In the genomic region with DNA sequence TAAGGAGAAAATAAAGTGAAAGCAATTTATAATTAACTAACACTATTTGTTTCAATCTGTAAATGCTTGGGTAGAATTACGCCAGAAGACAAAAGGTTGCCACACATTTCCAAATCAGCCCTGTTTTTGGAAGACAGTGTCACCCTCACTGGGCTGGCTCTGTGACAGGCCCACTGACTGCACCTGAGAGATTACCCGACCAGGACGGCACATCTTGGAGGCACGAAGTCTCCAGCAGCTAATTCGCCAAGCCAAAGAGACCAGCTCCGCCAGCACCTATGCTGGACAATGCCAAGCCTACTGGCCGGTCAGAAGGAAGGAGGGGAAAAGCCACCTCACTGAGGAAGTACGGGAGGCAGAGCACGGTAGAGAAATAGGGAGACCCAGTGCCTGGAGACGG, we compare ENCODE assay signal across 22 cellular contexts.
"Had no signal": no experiment of that assay in that cellular context is flagged by ENCODE, and none has a peak within 500 bp of the region (broad histone marks: within the 10 kb centered on the region; RNA-seq: fewer than 3 reads in every experiment).

No MANE protein-coding gene starts in this region.

- H3K27me3 ChIP-seq: ascending aorta, MG63 had no signal

- H3K27ac ChIP-seq: ascending aorta had no signal

- H3K9me3 ChIP-seq: ascending aorta, MG63 had no signal

- DNase-seq: activated B cell treated with CpG ODN at 0.5 μM for 24 hours; activated CD4-positive, alpha-beta T cell treated with anti-CD3 and anti-CD28 coated beads for 1 hour; activated CD4-positive, alpha-beta T cell treated with anti-CD3 and anti-CD28 coated beads, Interleukin-2, amount 10 ng/mL, durations not matched to agents 24 days and 14 days; activated CD4-positive, alpha-beta T cell treated with anti-CD3 and anti-CD28 coated beads, Interleukin-2, amount 50 U/mL, for 48 hours; activated CD8-positive, alpha-beta memory T cell treated with anti-CD3 and anti-CD28 coated beads, Interleukin-2, amount 10 ng/mL, durations not matched to agents 7 days and 5 days; activated effector memory CD4-positive, alpha-beta T cell treated with Interleukin-2 at 50 U/mL for 16 hours; activated naive CD4-positive, alpha-beta T cell; activated T-cell treated with anti-CD3 and anti-CD28 coated beads, Interleukin-2, amount 50 U/mL, for 24 hours; MG63; MV-4-11; NCI-H1092 treated with DMSO at 0.1 percent for 48 hours; NCI-H1417 treated with DMSO at 0.1 percent for 48 hours; NCI-H1694; NCI-H2029; NCI-H2107; NCI-H345; NCI-H510A; NCI-H526 treated with DMSO at 0.1 percent for 48 hours; NCI-H82; PC-3; SHP77 treated with DMSO at 0.1 percent for 48 hours had no signal

- H3K4me3 ChIP-seq: ascending aorta, MG63 had no signal

- ATAC-seq: activated CD8-positive, alpha-beta memory T cell treated with anti-CD3 and anti-CD28 coated beads, Interleukin-2, amount 10 ng/mL, durations not matched to agents 7 days and 5 days; PC-3 had no signal

- H3K36me3 ChIP-seq: ascending aorta, MG63 had no signal
